ENCODE assay signal across 1 cellular context in the genomic region with DNA sequence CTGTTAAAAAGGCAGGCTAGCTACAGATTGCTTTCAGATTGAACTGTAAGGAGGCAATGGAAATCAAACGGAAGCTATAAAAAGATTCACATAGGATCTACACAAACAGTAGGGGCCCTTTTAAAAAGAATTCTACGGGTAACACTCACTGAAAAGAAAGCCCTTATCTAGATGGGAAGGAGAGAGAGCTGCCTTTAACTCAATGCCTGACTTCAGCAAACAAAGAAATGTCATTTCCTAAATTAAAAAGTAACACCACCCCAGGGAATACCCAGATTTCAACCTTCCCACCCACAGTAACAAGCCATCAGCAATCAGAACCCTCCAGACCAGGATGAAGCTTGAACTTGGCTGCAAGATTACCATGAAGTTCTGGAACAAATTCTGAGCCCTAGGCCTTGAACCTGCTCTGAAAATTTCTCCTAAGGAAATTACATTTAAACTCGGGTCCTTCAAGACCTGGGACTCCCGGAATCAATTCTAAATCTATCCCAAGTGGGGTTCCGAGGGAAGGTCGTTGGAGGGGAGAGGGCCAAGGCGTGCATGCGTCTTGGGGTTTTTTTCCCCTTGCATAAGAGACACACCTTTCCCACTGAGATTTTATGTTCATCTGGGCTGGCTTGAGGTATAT.
TF ChIP-seq lines count a peak whose summit lies in the region.

No MANE protein-coding gene starts in this region.

TF ChIP-seq in HepG2, 621 proteins besides CTCF, POLR2A, EP300 and RAD21:
- TF ChIP-seq ZNF33B (CRISPR knock-in tag; IDR thresholded peaks at IDR 0.05) (no peak), MLX (CRISPR knock-in tag; IDR thresholded peaks at IDR 0.05) (no peak), POLR2G (IDR thresholded peaks at IDR 0.05; ENCODE audit: low read depth, low read length) (peak; percentile 18; the same call in 1 of the 2 replicates), RBFOX2 (IDR thresholded peaks at IDR 0.05; ENCODE audit: low read depth, low read length) (0 out of 2 replicates have a peak, but pooled peaks have one; percentile 28)
- TF ChIP-seq, protein P1, sequence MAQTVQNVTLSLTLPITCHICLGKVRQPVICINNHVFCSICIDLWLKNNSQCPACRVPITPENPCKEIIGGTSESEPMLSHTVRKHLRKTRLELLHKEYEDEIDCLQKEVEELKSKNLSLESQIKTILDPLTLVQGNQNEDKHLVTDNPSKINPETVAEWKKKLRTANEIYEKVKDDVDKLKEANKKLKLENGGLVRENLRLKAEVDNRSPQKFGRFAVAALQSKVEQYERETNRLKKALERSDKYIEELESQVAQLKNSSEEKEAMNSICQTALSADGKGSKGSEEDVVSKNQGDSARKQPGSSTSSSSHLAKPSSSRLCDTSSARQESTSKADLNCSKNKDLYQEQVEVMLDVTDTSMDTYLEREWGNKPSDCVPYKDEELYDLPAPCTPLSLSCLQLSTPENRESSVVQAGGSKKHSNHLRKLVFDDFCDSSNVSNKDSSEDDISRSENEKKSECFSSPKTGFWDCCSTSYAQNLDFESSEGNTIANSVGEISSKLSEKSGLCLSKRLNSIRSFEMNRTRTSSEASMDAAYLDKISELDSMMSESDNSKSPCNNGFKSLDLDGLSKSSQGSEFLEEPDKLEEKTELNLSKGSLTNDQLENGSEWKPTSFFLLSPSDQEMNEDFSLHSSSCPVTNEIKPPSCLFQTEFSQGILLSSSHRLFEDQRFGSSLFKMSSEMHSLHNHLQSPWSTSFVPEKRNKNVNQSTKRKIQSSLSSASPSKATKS (CRISPR knock-in tag; IDR thresholded peaks at IDR 0.05), result no peak
TF ChIP-seq in HepG2: peak in this region for 2.
